40 cellular contexts compared by ENCODE assay signal in the genomic region with DNA sequence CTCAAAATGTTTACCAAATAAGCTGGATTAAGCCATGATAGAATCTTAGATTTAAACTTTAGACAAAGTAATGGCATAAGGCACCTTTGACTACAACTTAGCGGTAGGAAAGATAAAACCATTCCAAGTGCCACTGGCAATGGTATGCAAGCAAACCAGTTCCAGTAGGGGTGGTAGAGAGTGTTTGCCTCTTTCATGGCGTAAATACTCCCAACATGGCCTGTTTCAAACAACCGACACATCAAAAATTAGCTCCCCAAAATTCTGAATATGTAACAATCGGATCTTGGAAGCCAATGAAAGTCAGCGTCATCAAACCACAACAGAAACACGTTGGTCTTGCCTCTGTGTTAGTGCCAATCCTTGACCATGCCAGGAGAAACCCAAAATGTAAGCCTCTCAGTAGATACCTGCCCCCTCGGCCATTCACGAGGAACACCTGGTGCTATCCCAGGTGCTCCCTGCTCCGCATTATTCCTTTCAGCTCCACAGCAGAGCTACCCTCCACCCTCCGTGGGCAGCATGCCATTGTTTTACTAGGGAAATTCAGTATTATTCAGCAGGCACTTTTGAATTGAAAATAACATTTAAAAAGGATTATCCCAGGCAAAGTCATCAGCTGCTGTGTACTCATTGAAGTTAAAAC.
"Had no signal": no experiment of that assay in that cellular context is flagged by ENCODE, and none has a peak within 500 bp of the region (broad histone marks: within the 10 kb centered on the region; RNA-seq: fewer than 3 reads in every experiment).

No MANE protein-coding gene starts in this region.

- H3K4me3 ChIP-seq: adrenal gland, ascending aorta, cardiac muscle cell, colonic mucosa, dorsolateral prefrontal cortex, lower lobe of right lung, neural progenitor cell, psoas muscle, smooth muscle cell, upper lobe of left lung, vagina had no signal

- H3K4me2 ChIP-seq: neural progenitor cell, smooth muscle cell had no signal

- H3K27ac ChIP-seq: adrenal gland, ascending aorta, cardiac muscle cell, colonic mucosa, dorsolateral prefrontal cortex, lower lobe of right lung, neural progenitor cell, parathyroid adenoma, psoas muscle, upper lobe of left lung, vagina, WERI-Rb-1 had no signal

- H3K36me3 Mint-ChIP-seq: activated CD4-positive, alpha-beta memory T cell treated with anti-CD3 and anti-CD28 coated beads for 36 hours; activated naive CD8-positive, alpha-beta T cell treated with anti-CD3 and anti-CD28 coated beads for 36 hours; brain; natural killer cell; neural progenitor cell; stimulated activated memory B cell treated with anti-CD40 and anti-IgM and Interleukin-4, amounts not matched to agents 10 μg/mL and 1 μg/mL and 100 μg/mL, for 72 hours had no signal

- H3K4me1 ChIP-seq: adrenal gland, ascending aorta, colonic mucosa, lower lobe of right lung, neural progenitor cell, parathyroid adenoma, psoas muscle, upper lobe of left lung, vagina had no signal

- H3K9me3 Mint-ChIP-seq: neural progenitor cell had no signal

- H3K36me3 ChIP-seq: adrenal gland, ascending aorta, cardiac muscle cell, colonic mucosa, lower lobe of right lung, neural progenitor cell, upper lobe of left lung, vagina, WERI-Rb-1 had no signal

- H3K27ac Mint-ChIP-seq: activated CD4-positive, alpha-beta memory T cell treated with anti-CD3 and anti-CD28 coated beads for 36 hours; activated CD4-positive, alpha-beta T cell treated with anti-CD3 and anti-CD28 coated beads, Interleukin-2, amount 10 ng/mL, durations not matched to agents 24 days and 14 days; activated naive CD4-positive, alpha-beta T cell treated with anti-CD3 and anti-CD28 coated beads for 36 hours; activated naive CD8-positive, alpha-beta T cell treated with anti-CD3 and anti-CD28 coated beads for 36 hours; activated T-helper 1 cell treated with anti-CD3 and anti-CD28 coated beads, Interleukin-12 subunit alpha, Interleukin-12 subunit beta, Interleukin-2, Interleukin-4 antibody, amounts not matched to agents 30 ng/mL and 10 ng/mL and 1 ng/mL, durations not matched to agents 14 hours and 24 hours and 36 hours; brain; natural killer cell; neural progenitor cell; stimulated activated memory B cell treated with anti-CD40 and anti-IgM and Interleukin-4, amounts not matched to agents 10 μg/mL and 1 μg/mL and 100 μg/mL, for 72 hours; stimulated activated naive CD8-positive, alpha-beta T cell treated with anti-CD3 and anti-CD28 coated beads, Interleukin-15, amount 100 ng/mL, for 72 hours had no signal

- H3K9ac ChIP-seq: neural progenitor cell, parathyroid adenoma had no signal

- DNase-seq: activated CD4-positive, alpha-beta memory T cell treated with anti-CD3 and anti-CD28 coated beads for 36 hours; activated CD4-positive, alpha-beta T cell treated with anti-CD3 and anti-CD28 coated beads, Interleukin-2, amount 10 ng/mL, durations not matched to agents 24 days and 14 days; activated CD4-positive, CD25-positive, alpha-beta regulatory T cell treated with anti-CD3 and anti-CD28 coated beads, Interleukin-2, amount 50 U/mL, for 72 hours; activated CD8-positive, alpha-beta memory T cell treated with anti-CD3 and anti-CD28 coated beads, Interleukin-2, amount 50 U/mL, for 4 hours; activated effector memory CD4-positive, alpha-beta T cell treated with anti-CD3 and anti-CD28 coated beads, Interleukin-2, amount 50 U/mL, for 16 hours; activated naive CD4-positive, alpha-beta T cell treated with anti-CD3 and anti-CD28 coated beads for 36 hours; activated naive CD8-positive, alpha-beta T cell treated with anti-CD3 and anti-CD28 coated beads for 36 hours; activated T-cell treated with anti-CD3 and anti-CD28 coated beads, Interleukin-2, amount 50 U/mL, for 1 hour; adrenal gland; cerebellar nuclear complex; colonic mucosa; dorsolateral prefrontal cortex; effector memory CD4-positive, alpha-beta T cell; foreskin fibroblast; head of caudate nucleus; hippocampal formation; kidney glomerular epithelial cell; lower lobe of right lung; mesenchymal stem cell; natural killer cell; occipital lobe; psoas muscle; stimulated activated CD4-positive, alpha-beta T cell treated with anti-CD3 and anti-CD28 coated beads, Interleukin-1b, Interleukin-23, amount 100 ng/mL, for 48 hours; stimulated activated CD4-positive, alpha-beta T cell treated with anti-CD3 and anti-CD28 coated beads, Interleukin-4, amount 100 ng/mL, for 4 hours; stimulated activated CD8-positive, alpha-beta memory T cell treated with anti-CD3 and anti-CD28 coated beads, Interleukin-4, amount 100 ng/mL, for 48 hours; stimulated activated naive CD8-positive, alpha-beta T cell treated with anti-CD3 and anti-CD28 coated beads, Interleukin-15, amount 100 ng/mL, for 72 hours; substantia nigra; T1000; upper lobe of left lung; WERI-Rb-1 had no signal

- H3K4me1 Mint-ChIP-seq: activated CD4-positive, alpha-beta T cell treated with anti-CD3 and anti-CD28 coated beads, Interleukin-2, amount 10 ng/mL, durations not matched to agents 24 days and 14 days; activated naive CD8-positive, alpha-beta T cell treated with anti-CD3 and anti-CD28 coated beads for 36 hours; brain; natural killer cell; neural progenitor cell; stimulated activated memory B cell treated with anti-CD40 and anti-IgM and Interleukin-4, amounts not matched to agents 10 μg/mL and 1 μg/mL and 100 μg/mL, for 72 hours; stimulated activated naive CD8-positive, alpha-beta T cell treated with anti-CD3 and anti-CD28 coated beads, Interleukin-15, amount 100 ng/mL, for 72 hours had no signal

- H3K27me3 ChIP-seq: adrenal gland, ascending aorta, cardiac muscle cell, colonic mucosa, neural progenitor cell, upper lobe of left lung, vagina had no signal

- H3K9me3 ChIP-seq: adrenal gland, ascending aorta, colonic mucosa, lower lobe of right lung, psoas muscle, upper lobe of left lung, vagina had no signal

- ATAC-seq: left lobe of liver; lower lobe of right lung; natural killer cell; psoas muscle; stimulated activated memory B cell treated with anti-CD40 and anti-IgM and Interleukin-4, amounts not matched to agents 10 μg/mL and 1 μg/mL and 100 μg/mL, for 72 hours; stimulated activated naive CD8-positive, alpha-beta T cell treated with anti-CD3 and anti-CD28 coated beads, Interleukin-15, amount 100 ng/mL, for 72 hours had no signal

- H3K4me3 Mint-ChIP-seq: activated CD4-positive, alpha-beta memory T cell treated with anti-CD3 and anti-CD28 coated beads for 36 hours; activated CD4-positive, alpha-beta T cell treated with anti-CD3 and anti-CD28 coated beads, Interleukin-2, amount 10 ng/mL, durations not matched to agents 24 days and 14 days; activated naive CD4-positive, alpha-beta T cell treated with anti-CD3 and anti-CD28 coated beads for 36 hours; activated naive CD8-positive, alpha-beta T cell treated with anti-CD3 and anti-CD28 coated beads for 36 hours; activated T-helper 1 cell treated with anti-CD3 and anti-CD28 coated beads, Interleukin-12 subunit alpha, Interleukin-12 subunit beta, Interleukin-2, Interleukin-4 antibody, amounts not matched to agents 30 ng/mL and 10 ng/mL and 1 ng/mL, durations not matched to agents 14 hours and 24 hours and 36 hours; brain; natural killer cell; neural progenitor cell; stimulated activated memory B cell treated with anti-CD40 and anti-IgM and Interleukin-4, amounts not matched to agents 10 μg/mL and 1 μg/mL and 100 μg/mL, for 72 hours; stimulated activated naive CD8-positive, alpha-beta T cell treated with anti-CD3 and anti-CD28 coated beads, Interleukin-15, amount 100 ng/mL, for 72 hours had no signal

- H2AFZ ChIP-seq: neural progenitor cell, parathyroid adenoma had no signal

- H3K27me3 Mint-ChIP-seq: activated CD4-positive, alpha-beta memory T cell treated with anti-CD3 and anti-CD28 coated beads for 36 hours; activated CD4-positive, alpha-beta T cell treated with anti-CD3 and anti-CD28 coated beads, Interleukin-2, amount 10 ng/mL, durations not matched to agents 24 days and 14 days; activated naive CD8-positive, alpha-beta T cell treated with anti-CD3 and anti-CD28 coated beads for 36 hours; stimulated activated memory B cell treated with anti-CD40 and anti-IgM and Interleukin-4, amounts not matched to agents 10 μg/mL and 1 μg/mL and 100 μg/mL, for 72 hours; stimulated activated naive CD8-positive, alpha-beta T cell treated with anti-CD3 and anti-CD28 coated beads, Interleukin-15, amount 100 ng/mL, for 72 hours had no signal

- H3K79me2 ChIP-seq: parathyroid adenoma had no signal
